ENCODE assay signal across 1 cellular context in the genomic region with DNA sequence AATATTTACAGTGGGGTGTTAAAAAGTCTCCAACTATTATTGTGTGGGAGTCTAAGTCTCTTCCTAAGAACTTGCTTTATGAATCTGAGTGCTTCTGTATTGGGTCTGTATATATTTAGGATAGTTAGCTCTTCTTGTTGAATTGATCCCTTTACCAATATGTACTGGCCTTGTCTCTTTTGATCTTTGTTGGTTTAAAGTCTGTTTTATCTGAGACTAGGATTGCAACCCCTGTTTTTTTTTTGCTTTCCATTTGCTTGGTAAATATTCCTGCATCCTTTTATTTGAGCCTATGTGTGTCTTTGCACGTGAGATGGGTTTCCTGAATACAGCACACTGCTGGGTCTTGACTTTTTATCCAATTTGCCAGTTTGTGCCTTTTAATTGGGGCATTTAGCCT.
TF ChIP-seq lines count a peak whose summit lies in the region.
"Not testable (repeated sequence)": the region's sequence is repeated elsewhere in the genome, so short reads cannot be mapped to it uniquely, and the experiment has no call there.

No MANE protein-coding gene starts in this region.

TF ChIP-seq in HepG2, 621 proteins besides CTCF, POLR2A, EP300 and RAD21 (continued from another document):
- TF ChIP-seq, protein P1, sequence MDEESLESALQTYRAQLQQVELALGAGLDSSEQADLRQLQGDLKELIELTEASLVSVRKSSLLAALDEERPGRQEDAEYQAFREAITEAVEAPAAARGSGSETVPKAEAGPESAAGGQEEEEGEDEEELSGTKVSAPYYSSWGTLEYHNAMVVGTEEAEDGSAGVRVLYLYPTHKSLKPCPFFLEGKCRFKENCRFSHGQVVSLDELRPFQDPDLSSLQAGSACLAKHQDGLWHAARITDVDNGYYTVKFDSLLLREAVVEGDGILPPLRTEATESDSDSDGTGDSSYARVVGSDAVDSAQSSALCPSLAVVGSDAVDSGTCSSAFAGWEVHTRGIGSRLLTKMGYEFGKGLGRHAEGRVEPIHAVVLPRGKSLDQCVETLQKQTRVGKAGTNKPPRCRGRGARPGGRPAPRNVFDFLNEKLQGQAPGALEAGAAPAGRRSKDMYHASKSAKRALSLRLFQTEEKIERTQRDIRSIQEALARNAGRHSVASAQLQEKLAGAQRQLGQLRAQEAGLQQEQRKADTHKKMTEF (CRISPR knock-in tag; IDR thresholded peaks at IDR 0.05) = 0 out of 2 replicates have a peak, but pooled peaks have one; percentile 29
- TF ChIP-seq HMG20B (CRISPR knock-in tag; conservative IDR thresholded peaks at IDR 0.05) = 0 out of 2 replicates have a peak, but pooled peaks have one; percentile 21
- TF ChIP-seq, protein P2, sequence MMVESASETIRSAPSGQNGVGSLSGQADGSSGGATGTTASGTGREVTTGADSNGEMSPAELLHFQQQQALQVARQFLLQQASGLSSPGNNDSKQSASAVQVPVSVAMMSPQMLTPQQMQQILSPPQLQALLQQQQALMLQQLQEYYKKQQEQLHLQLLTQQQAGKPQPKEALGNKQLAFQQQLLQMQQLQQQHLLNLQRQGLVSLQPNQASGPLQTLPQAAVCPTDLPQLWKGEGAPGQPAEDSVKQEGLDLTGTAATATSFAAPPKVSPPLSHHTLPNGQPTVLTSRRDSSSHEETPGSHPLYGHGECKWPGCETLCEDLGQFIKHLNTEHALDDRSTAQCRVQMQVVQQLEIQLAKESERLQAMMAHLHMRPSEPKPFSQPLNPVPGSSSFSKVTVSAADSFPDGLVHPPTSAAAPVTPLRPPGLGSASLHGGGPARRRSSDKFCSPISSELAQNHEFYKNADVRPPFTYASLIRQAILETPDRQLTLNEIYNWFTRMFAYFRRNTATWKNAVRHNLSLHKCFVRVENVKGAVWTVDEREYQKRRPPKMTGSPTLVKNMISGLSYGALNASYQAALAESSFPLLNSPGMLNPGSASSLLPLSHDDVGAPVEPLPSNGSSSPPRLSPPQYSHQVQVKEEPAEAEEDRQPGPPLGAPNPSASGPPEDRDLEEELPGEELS (CRISPR knock-in tag; IDR thresholded peaks at IDR 0.05) = peak; percentile 53; the same call in 1 of the 2 replicates
- peak; percentile 93; the same call in 1 of the 2 replicates for TF ChIP-seq TBX3 (IDR thresholded peaks at IDR 0.05; ENCODE audit: borderline replicate concordance)
- TF ChIP-seq PITX1 (CRISPR knock-in tag; IDR thresholded peaks at IDR 0.05) = peak; percentile 97
- not testable (repeated sequence) for TF ChIP-seq FOXP1 (IDR thresholded peaks at IDR 0.05); SOX13 (IDR thresholded peaks at IDR 0.05); NR2F6 (CRISPR knock-in tag; IDR thresholded peaks at IDR 0.05); SOX6 (IDR thresholded peaks at IDR 0.05)
- peak; percentile 67; the same call in 1 of the 2 replicates for TF ChIP-seq FOXP1 (CRISPR knock-in tag; IDR thresholded peaks at IDR 0.05)
- 0 out of 2 replicates have a peak, but pooled peaks have one; percentile 39 for TF ChIP-seq GATAD2A (CRISPR knock-in tag; IDR thresholded peaks at IDR 0.05)
- TF ChIP-seq HDAC2 (CRISPR knock-in tag; IDR thresholded peaks at IDR 0.05) = peak; percentile 52; the same call in 1 of the 2 replicates
- peak in 1 of 2 experiments; percentile 54; a peak in 2 of 4 replicates for TF ChIP-seq SOX13 (CRISPR knock-in tag; conservative IDR thresholded peaks at IDR 0.05 in 1 of 2, IDR thresholded peaks at IDR 0.05 in 1 of 2)
- TF ChIP-seq, protein P3, sequence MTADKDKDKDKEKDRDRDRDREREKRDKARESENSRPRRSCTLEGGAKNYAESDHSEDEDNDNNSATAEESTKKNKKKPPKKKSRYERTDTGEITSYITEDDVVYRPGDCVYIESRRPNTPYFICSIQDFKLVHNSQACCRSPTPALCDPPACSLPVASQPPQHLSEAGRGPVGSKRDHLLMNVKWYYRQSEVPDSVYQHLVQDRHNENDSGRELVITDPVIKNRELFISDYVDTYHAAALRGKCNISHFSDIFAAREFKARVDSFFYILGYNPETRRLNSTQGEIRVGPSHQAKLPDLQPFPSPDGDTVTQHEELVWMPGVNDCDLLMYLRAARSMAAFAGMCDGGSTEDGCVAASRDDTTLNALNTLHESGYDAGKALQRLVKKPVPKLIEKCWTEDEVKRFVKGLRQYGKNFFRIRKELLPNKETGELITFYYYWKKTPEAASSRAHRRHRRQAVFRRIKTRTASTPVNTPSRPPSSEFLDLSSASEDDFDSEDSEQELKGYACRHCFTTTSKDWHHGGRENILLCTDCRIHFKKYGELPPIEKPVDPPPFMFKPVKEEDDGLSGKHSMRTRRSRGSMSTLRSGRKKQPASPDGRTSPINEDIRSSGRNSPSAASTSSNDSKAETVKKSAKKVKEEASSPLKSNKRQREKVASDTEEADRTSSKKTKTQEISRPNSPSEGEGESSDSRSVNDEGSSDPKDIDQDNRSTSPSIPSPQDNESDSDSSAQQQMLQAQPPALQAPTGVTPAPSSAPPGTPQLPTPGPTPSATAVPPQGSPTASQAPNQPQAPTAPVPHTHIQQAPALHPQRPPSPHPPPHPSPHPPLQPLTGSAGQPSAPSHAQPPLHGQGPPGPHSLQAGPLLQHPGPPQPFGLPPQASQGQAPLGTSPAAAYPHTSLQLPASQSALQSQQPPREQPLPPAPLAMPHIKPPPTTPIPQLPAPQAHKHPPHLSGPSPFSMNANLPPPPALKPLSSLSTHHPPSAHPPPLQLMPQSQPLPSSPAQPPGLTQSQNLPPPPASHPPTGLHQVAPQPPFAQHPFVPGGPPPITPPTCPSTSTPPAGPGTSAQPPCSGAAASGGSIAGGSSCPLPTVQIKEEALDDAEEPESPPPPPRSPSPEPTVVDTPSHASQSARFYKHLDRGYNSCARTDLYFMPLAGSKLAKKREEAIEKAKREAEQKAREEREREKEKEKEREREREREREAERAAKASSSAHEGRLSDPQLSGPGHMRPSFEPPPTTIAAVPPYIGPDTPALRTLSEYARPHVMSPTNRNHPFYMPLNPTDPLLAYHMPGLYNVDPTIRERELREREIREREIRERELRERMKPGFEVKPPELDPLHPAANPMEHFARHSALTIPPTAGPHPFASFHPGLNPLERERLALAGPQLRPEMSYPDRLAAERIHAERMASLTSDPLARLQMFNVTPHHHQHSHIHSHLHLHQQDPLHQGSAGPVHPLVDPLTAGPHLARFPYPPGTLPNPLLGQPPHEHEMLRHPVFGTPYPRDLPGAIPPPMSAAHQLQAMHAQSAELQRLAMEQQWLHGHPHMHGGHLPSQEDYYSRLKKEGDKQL (CRISPR knock-in tag; IDR thresholded peaks at IDR 0.05; ENCODE audit: low read depth) = peak; percentile 95
- TF ChIP-seq TCF7L2 (IDR thresholded peaks at IDR 0.05; ENCODE audit: low read depth, low read length) = peak; percentile 59
- TF ChIP-seq SOX5 (CRISPR knock-in tag; IDR thresholded peaks at IDR 0.05; ENCODE audit: borderline replicate concordance) = 0 out of 2 replicates have a peak, but pooled peaks have one; percentile 9
- TF ChIP-seq, protein P4, sequence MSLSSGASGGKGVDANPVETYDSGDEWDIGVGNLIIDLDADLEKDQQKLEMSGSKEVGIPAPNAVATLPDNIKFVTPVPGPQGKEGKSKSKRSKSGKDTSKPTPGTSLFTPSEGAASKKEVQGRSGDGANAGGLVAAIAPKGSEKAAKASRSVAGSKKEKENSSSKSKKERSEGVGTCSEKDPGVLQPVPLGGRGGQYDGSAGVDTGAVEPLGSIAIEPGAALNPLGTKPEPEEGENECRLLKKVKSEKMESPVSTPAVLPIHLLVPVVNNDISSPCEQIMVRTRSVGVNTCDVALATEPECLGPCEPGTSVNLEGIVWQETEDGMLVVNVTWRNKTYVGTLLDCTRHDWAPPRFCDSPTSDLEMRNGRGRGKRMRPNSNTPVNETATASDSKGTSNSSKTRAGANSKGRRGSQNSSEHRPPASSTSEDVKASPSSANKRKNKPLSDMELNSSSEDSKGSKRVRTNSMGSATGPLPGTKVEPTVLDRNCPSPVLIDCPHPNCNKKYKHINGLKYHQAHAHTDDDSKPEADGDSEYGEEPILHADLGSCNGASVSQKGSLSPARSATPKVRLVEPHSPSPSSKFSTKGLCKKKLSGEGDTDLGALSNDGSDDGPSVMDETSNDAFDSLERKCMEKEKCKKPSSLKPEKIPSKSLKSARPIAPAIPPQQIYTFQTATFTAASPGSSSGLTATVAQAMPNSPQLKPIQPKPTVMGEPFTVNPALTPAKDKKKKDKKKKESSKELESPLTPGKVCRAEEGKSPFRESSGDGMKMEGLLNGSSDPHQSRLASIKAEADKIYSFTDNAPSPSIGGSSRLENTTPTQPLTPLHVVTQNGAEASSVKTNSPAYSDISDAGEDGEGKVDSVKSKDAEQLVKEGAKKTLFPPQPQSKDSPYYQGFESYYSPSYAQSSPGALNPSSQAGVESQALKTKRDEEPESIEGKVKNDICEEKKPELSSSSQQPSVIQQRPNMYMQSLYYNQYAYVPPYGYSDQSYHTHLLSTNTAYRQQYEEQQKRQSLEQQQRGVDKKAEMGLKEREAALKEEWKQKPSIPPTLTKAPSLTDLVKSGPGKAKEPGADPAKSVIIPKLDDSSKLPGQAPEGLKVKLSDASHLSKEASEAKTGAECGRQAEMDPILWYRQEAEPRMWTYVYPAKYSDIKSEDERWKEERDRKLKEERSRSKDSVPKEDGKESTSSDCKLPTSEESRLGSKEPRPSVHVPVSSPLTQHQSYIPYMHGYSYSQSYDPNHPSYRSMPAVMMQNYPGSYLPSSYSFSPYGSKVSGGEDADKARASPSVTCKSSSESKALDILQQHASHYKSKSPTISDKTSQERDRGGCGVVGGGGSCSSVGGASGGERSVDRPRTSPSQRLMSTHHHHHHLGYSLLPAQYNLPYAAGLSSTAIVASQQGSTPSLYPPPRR (CRISPR knock-in tag; IDR thresholded peaks at IDR 0.05; ENCODE audit: borderline replicate concordance) = peak; percentile 93
- TF ChIP-seq, protein P5, sequence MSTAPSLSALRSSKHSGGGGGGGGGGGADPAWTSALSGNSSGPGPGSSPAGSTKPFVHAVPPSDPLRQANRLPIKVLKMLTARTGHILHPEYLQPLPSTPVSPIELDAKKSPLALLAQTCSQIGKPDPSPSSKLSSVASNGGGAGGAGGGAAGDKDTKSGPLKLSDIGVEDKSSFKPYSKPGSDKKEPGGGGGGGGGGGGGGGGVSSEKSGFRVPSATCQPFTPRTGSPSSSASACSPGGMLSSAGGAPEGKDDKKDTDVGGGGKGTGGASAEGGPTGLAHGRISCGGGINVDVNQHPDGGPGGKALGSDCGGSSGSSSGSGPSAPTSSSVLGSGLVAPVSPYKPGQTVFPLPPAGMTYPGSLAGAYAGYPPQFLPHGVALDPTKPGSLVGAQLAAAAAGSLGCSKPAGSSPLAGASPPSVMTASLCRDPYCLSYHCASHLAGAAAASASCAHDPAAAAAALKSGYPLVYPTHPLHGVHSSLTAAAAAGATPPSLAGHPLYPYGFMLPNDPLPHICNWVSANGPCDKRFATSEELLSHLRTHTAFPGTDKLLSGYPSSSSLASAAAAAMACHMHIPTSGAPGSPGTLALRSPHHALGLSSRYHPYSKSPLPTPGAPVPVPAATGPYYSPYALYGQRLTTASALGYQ (CRISPR knock-in tag; IDR thresholded peaks at IDR 0.05) = peak; percentile 82; the same call in 1 of the 2 replicates
- TF ChIP-seq HHEX (CRISPR knock-in tag; IDR thresholded peaks at IDR 0.05) = peak; percentile 92
- TF ChIP-seq FOXA1 (IDR thresholded peaks at IDR 0.05) = peak; percentile 50
- peak; percentile 80 for TF ChIP-seq FOXA1 (CRISPR knock-in tag; IDR thresholded peaks at IDR 0.05)
- TF ChIP-seq BCL6 (CRISPR knock-in tag; IDR thresholded peaks at IDR 0.05) = peak; percentile 51
- TF ChIP-seq BHLHE40 (IDR thresholded peaks at IDR 0.05; ENCODE audit: low read length) = peak; percentile 41; the same call in 1 of the 2 replicates
- peak; percentile 45; the same call in 1 of the 2 replicates for TF ChIP-seq NR2F6 (IDR thresholded peaks at IDR 0.05)
- TF ChIP-seq GFI1 (CRISPR knock-in tag; IDR thresholded peaks at IDR 0.05; ENCODE audit: borderline replicate concordance) = peak; percentile 53; the same call in 1 of the 2 replicates
- peak; percentile 52 for TF ChIP-seq NCOA2 (CRISPR knock-in tag; IDR thresholded peaks at IDR 0.05)
- TF ChIP-seq FOXJ3 (CRISPR knock-in tag; IDR thresholded peaks at IDR 0.05; ENCODE audit: borderline replicate concordance) = peak; percentile 55; the same call in 1 of the 2 replicates
- TF ChIP-seq TCF7 (IDR thresholded peaks at IDR 0.05; ENCODE audit: low read depth) = peak; percentile 86
- peak; percentile 52; the same call in 1 of the 2 replicates for TF ChIP-seq SOX6 (CRISPR knock-in tag; IDR thresholded peaks at IDR 0.05)
- TF ChIP-seq ISL2 (CRISPR knock-in tag; IDR thresholded peaks at IDR 0.05) = peak; percentile 63; the same call in 1 of the 2 replicates
- 0 out of 2 replicates have a peak, but pooled peaks have one; percentile 26 for TF ChIP-seq SIX1 (CRISPR knock-in tag; IDR thresholded peaks at IDR 0.05; ENCODE audit: borderline replicate concordance)
